ENCODE assay signal across 9 cellular contexts in the genomic region with DNA sequence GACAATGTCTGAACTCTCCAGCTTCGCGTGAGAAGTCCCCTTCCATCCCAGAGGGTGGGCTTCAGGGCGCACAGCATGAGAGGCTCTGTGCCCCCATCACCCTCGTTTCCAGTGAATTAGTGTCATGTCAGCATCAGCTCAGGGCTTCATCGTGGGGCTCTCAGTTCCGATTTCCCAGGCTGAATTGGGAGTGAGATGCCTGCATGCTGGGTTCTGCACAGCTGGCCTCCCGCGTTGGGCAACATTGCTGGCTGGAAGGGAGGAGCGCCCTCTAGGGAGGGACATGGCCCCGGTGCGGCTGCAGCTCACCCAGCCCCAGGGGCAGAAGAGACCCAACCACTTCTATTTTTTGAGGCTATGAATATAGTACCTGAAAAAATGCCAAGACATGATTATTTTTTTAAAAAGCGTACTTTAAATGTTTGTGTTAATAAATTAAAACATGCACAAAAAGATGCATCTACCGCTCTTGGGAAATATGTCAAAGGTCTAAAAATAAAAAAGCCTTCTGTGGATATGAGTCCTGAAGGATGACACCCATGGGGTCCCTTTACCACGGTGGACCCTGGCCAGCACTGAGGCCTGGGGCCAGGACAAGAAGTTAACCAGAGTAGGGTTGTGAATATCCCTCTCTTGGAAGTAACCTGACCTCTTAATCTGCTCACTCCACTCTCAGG. TPM values are rescaled to one million over a fixed set of nuclear protein-coding genes. Genes with fewer than 3 reads are reported as not detected.
A peak's percentile ranks its signal among the peaks of the same experiment; 100 is the strongest.
DNase-seq lines count a peak whose midpoint lies in the region; ATAC-seq and TF ChIP-seq lines count a peak whose summit lies in the region.
"Had no signal": no experiment of that assay in that cellular context is flagged by ENCODE, and none has a peak within 500 bp of the region (broad histone marks: within the 10 kb centered on the region; RNA-seq: fewer than 3 reads in every experiment).

No MANE protein-coding gene starts in this region.

- no peaks in the 10 kb centered on the region for H3K36me3 ChIP-seq in prostate gland

- DNase-seq in Daoy (ENCODE audit: low read depth), result peak; percentile 71
- peak; percentile 91 for DNase-seq in RPMI8226
- peak; percentile 25 for DNase-seq in activated T-helper 9 cell treated with anti-CD3 and anti-CD28 coated beads, Interleukin-2, amount 50 U/mL, for 16 hours (ENCODE audit: low read depth)
- peak; percentile 31 for DNase-seq in glomerular visceral epithelial cell (ENCODE audit: extremely low spot score)
- DNase-seq in prostate gland (ENCODE audit: low spot score), result peak; percentile 16

- no peak overlapping the region for H3K4me3 ChIP-seq in prostate gland

- H3K4me1 ChIP-seq in prostate gland (replicated peaks), result no peaks in the 10 kb centered on the region

- H3K9me3 ChIP-seq in prostate gland, result no peaks in the 10 kb centered on the region

- no peak for TF ChIP-seq POLR2A in prostate gland (IDR thresholded peaks at IDR 0.05)

- TF ChIP-seq CTCF in prostate gland (IDR thresholded peaks at IDR 0.05), result peak in 2 of 4 experiments; percentile 22 to 52

- H3K27me3 ChIP-seq in prostate gland (replicated peaks; ENCODE audit: insufficient read depth), result no peaks in the 10 kb centered on the region

- WGBS in prostate gland, result 21% methylated on average over 14 of the region's 14 CpGs

- H3K27ac ChIP-seq in prostate gland, result no peak overlapping the region

- ATAC-seq in HG02678 (IDR thresholded peaks at IDR 0.05; ENCODE audit: unreplicated experiment) (peak; percentile 50), HG03442 (IDR thresholded peaks at IDR 0.05; ENCODE audit: unreplicated experiment) (no peak), HG02981 (IDR thresholded peaks at IDR 0.05; ENCODE audit: unreplicated experiment) (no peak)

- intact Hi-C loops in prostate gland (cut with DNase I), result no loop called here

RNA-seq across cellular contexts. Expression of a gene that starts 10.5 kb away (rescaled TPM):
- 0.06 TPM in 1 of 2 replicates, not detected in the other for total RNA-seq in Daoy (2014; rRNA removed; shearing (Covaris generic))
- total RNA-seq in prostate gland, result not detected

RNA-seq across cellular contexts. Expression of a gene that starts 27.6 kb away (rescaled TPM):
- total RNA-seq in Daoy (2014; rRNA removed; shearing (Covaris generic)), result 0.42 and 1.5 TPM in 2 replicates
- 1 to 10 TPM; 2.0 to 3.7 TPM for total RNA-seq in prostate gland

RNA-seq across cellular contexts. Expression of a gene that starts 45.5 kb away (rescaled TPM):
- not detected in 2 replicates for total RNA-seq in Daoy (2014; rRNA removed; shearing (Covaris generic))
- total RNA-seq in prostate gland, result 1 to 10 TPM in 1 of 2 donors, not detected in 1; 3.9 TPM
- total RNA-seq: T-helper 2 cell treated with Interferon-gamma antibody and Interleukin-4, amounts not matched to agents 100 ng/mL and 5 ng/mL, for 36 hours had no signal

RNA-seq across cellular contexts. Expression of a gene that starts 60.0 kb away (rescaled TPM):
- total RNA-seq in Daoy (2014; rRNA removed; shearing (Covaris generic)), result 0.15 TPM in 1 of 2 replicates, not detected in the other
- 1 to 10 TPM; 1.2 to 3.3 TPM for total RNA-seq in prostate gland

Comparison
In these comparisons a context has a peak if more than half of its experiments do, and no peak if none do; other contexts are left out.
1. DNase-seq: peak in every context shown above with its lines; median percentile 91 in RPMI8226; 71 in Daoy; 31 in glomerular visceral epithelial cell; 25 in activated T-helper 9 cell treated with anti-CD3 and anti-CD28 coated beads, Interleukin-2, amount 50 U/mL, for 16 hours; 16 in prostate gland.